Comparison of ENCODE assay signal across 8 cellular contexts in genomic region chr12:112012775-112013600, GRCh38. TPM values are rescaled to one million over a fixed set of nuclear protein-coding genes. Genes with fewer than 3 reads are reported as not detected.
DNase-seq lines count a peak whose midpoint lies in the region; ATAC-seq and TF ChIP-seq lines count a peak whose summit lies in the region.

Gene ERP29, plus strand, starts transcription at chr12:112013426. Its CDS starts 40 bp downstream, at chr12:112013466.
Gene TMEM116, minus strand, starts transcription at chr12:112013165. Its CDS starts 7,895 bp downstream, at chr12:112005270.

- peak within 1 kb of the TSS; percentile 84 to 99 (median 96) for H3K9ac ChIP-seq in BLaER1 treated with 17β-estradiol and CSF1 and Interleukin-3, amounts not matched to agents 10 nM and 100 nM

- H3K4me1 Mint-ChIP-seq in activated CD4-positive, alpha-beta T cell treated with anti-CD3 and anti-CD28 coated beads, Interleukin-2, amount 10 ng/mL, durations not matched to agents 24 days and 14 days, result peaks cover 42% of the 10 kb centered on the region

- DNase-seq in GM19240 (ENCODE audit: insufficient read length, low spot score), result peak; percentile 84
- DNase-seq in NCI-H526 (lab: John Stamatoyannopoulos, UW), result peak; percentile 97 to 99
- DNase-seq in activated CD4-positive, alpha-beta T cell treated with anti-CD3 and anti-CD28 coated beads, Interleukin-2, amount 10 ng/mL, durations not matched to agents 24 days and 14 days, result peak; percentile 100
- peak; percentile 100 for DNase-seq in coronary artery (ENCODE audit: low spot score)
- DNase-seq in left lobe of liver (ENCODE audit: low spot score), result peak; percentile 100
- peak; percentile 100 for DNase-seq in stimulated activated CD4-positive, alpha-beta T cell treated with anti-CD3 and anti-CD28 coated beads, Interleukin-2, amount 100 ng/mL, for 4 hours (ENCODE audit: low read depth)

- peak; percentile 47 for TF ChIP-seq CTCF in coronary artery (IDR thresholded peaks at IDR 0.05)

- peak within 1 kb of the TSS; percentile 98 for H3K27ac Mint-ChIP-seq in activated CD4-positive, alpha-beta T cell treated with anti-CD3 and anti-CD28 coated beads, Interleukin-2, amount 10 ng/mL, durations not matched to agents 24 days and 14 days

- ATAC-seq in HG03460 (IDR thresholded peaks at IDR 0.05; ENCODE audit: unreplicated experiment), result peak; percentile 70
- peak; percentile 84 for ATAC-seq in left lobe of liver

- intact Hi-C loops in activated CD4-positive, alpha-beta T cell treated with anti-CD3 and anti-CD28 coated beads, Interleukin-2, amount 10 ng/mL, durations not matched to agents 24 days and 14 days (cut with micrococcal nuclease), result loop anchor here (1.0 to 2.0 kb wide), 7 partner anchors 12 to 396 kb away; partner anchors contain the start of genes MAPKAPK5, NAA25, RPL6 and TRAFD1

- H3K4me1 ChIP-seq in BLaER1 treated with 17β-estradiol and CSF1 and Interleukin-3, amounts not matched to agents 10 nM and 100 nM, result peaks cover 23 to 55% (median 45%) of the 10 kb centered on the region in 10 experiments

- peak within 1 kb of the TSS; percentile 93 for H3K4me3 Mint-ChIP-seq in activated CD4-positive, alpha-beta T cell treated with anti-CD3 and anti-CD28 coated beads, Interleukin-2, amount 10 ng/mL, durations not matched to agents 24 days and 14 days

- peaks cover 0 to 27% (median 0%) of the 10 kb centered on the region in 11 experiments; a peak in 6 of 22 replicates for H3K27me3 ChIP-seq in BLaER1 treated with 17β-estradiol and CSF1 and Interleukin-3, amounts not matched to agents 10 nM and 100 nM

- H3K27me3 Mint-ChIP-seq in activated CD4-positive, alpha-beta T cell treated with anti-CD3 and anti-CD28 coated beads, Interleukin-2, amount 10 ng/mL, durations not matched to agents 24 days and 14 days, result no peaks in the 10 kb centered on the region

- H3K4me2 ChIP-seq in BLaER1 treated with 17β-estradiol and CSF1 and Interleukin-3, amounts not matched to agents 10 nM and 100 nM, result peak within 1 kb of the TSS; percentile 80 to 99 (median 96)

- peak within 1 kb of the TSS; percentile 73 to 100 (median 97) for H3K4me3 ChIP-seq in BLaER1 treated with 17β-estradiol and CSF1 and Interleukin-3, amounts not matched to agents 10 nM and 100 nM
- H3K4me3 ChIP-seq in coronary artery, result peak within 1 kb of the TSS; percentile 93

- H3K36me3 Mint-ChIP-seq in activated CD4-positive, alpha-beta T cell treated with anti-CD3 and anti-CD28 coated beads, Interleukin-2, amount 10 ng/mL, durations not matched to agents 24 days and 14 days (ENCODE audit: low read depth), result peaks cover 36% of the 10 kb centered on the region

- H3K9me3 ChIP-seq in BLaER1 treated with 17β-estradiol and CSF1 and Interleukin-3, amounts not matched to agents 10 nM and 100 nM (replicated peaks in 1 of 11), result peaks cover 0 to 22% (median 11%) of the 10 kb centered on the region in 11 experiments; a peak in 15 of 22 replicates

- peaks cover 21 to 41% (median 33%) of the 10 kb centered on the region in 11 experiments; a peak in 18 of 22 replicates for H4K20me1 ChIP-seq in BLaER1 treated with 17β-estradiol and CSF1 and Interleukin-3, amounts not matched to agents 10 nM and 100 nM

- H3K9me3 Mint-ChIP-seq in activated CD4-positive, alpha-beta T cell treated with anti-CD3 and anti-CD28 coated beads, Interleukin-2, amount 10 ng/mL, durations not matched to agents 24 days and 14 days, result no peaks in the 10 kb centered on the region

- peaks cover 15 to 41% (median 34%) of the 10 kb centered on the region in 11 experiments for H3K36me3 ChIP-seq in BLaER1 treated with 17β-estradiol and CSF1 and Interleukin-3, amounts not matched to agents 10 nM and 100 nM

- peak within 1 kb of the TSS; percentile 73 to 98 (median 97) for H3K27ac ChIP-seq in BLaER1 treated with 17β-estradiol and CSF1 and Interleukin-3, amounts not matched to agents 10 nM and 100 nM
- H3K27ac ChIP-seq in coronary artery, result peak within 1 kb of the TSS; percentile 98

RNA-seq across cellular contexts. Expression of gene ERP29, which starts in this region (rescaled TPM):
- total RNA-seq in activated CD4-positive, alpha-beta T cell treated with anti-CD3 and anti-CD28 coated beads, Interleukin-2, amount 10 ng/mL, durations not matched to agents 24 days and 14 days, result 56.6 and 60.9 TPM in 2 replicates
- 98.3 TPM for total RNA-seq in left lobe of liver

RNA-seq across cellular contexts. Expression of gene TMEM116, which starts in this region (rescaled TPM):
- 9.7 and 11.1 TPM in 2 replicates for total RNA-seq in activated CD4-positive, alpha-beta T cell treated with anti-CD3 and anti-CD28 coated beads, Interleukin-2, amount 10 ng/mL, durations not matched to agents 24 days and 14 days
- 9.1 TPM for total RNA-seq in left lobe of liver

Comparison
In these comparisons a context has a peak if more than half of its experiments do, and no peak if none do; other contexts are left out.
1. Peak in every context shown above with its lines: DNase-seq, ATAC-seq, H3K4me3 ChIP-seq and H3K27ac ChIP-seq.